In the genomic region with DNA sequence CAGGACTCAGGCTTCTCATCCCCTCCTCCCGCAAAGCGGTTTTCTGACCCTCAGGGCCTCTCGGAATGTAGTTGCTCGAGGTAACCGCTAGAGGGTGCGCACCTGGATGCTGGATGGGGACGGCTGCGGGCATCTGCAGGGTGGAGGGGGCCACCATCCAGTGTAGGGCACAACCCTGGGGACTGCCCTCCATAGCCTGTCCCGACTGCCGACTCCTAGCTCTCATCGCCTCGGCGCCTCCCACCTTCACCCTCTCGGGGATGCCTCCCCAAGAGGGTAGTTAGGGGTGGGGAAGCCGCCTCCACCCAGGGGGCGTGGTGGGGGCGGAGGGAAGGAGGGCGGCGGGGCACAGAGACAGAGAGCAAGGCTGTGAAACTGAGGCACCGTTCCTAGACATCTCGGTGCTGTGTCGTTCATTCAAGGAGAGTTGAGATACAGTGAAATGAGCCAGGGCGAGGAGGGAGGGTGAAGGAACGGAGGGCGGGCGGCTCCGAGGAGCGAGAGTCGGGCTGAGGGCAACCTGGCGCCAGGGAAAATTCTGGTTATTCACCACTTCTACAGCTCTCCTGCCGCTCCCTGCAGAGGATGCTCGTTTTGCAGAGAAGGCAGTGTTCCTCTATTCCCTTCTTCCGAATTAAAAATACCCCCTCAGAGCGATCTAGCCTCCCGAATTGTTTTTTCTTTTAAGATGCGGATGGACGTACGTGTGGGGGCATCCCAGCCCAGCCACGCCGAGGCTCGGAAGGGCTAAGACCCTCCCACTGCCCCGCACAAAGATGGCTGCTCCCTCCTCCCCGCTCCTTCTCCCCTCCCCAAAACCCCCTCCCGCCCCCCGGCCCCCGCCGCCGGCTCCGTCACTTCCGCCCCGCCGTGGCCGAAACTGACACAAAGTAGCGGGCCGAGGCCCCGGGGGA, we compare ENCODE assay signal across 8 cellular contexts. TPM values are rescaled to one million over a fixed set of nuclear protein-coding genes. Genes with fewer than 3 reads are reported as not detected.
DNase-seq lines count a peak whose midpoint lies in the region; ATAC-seq and TF ChIP-seq lines count a peak whose summit lies in the region.

A gene with protein sequence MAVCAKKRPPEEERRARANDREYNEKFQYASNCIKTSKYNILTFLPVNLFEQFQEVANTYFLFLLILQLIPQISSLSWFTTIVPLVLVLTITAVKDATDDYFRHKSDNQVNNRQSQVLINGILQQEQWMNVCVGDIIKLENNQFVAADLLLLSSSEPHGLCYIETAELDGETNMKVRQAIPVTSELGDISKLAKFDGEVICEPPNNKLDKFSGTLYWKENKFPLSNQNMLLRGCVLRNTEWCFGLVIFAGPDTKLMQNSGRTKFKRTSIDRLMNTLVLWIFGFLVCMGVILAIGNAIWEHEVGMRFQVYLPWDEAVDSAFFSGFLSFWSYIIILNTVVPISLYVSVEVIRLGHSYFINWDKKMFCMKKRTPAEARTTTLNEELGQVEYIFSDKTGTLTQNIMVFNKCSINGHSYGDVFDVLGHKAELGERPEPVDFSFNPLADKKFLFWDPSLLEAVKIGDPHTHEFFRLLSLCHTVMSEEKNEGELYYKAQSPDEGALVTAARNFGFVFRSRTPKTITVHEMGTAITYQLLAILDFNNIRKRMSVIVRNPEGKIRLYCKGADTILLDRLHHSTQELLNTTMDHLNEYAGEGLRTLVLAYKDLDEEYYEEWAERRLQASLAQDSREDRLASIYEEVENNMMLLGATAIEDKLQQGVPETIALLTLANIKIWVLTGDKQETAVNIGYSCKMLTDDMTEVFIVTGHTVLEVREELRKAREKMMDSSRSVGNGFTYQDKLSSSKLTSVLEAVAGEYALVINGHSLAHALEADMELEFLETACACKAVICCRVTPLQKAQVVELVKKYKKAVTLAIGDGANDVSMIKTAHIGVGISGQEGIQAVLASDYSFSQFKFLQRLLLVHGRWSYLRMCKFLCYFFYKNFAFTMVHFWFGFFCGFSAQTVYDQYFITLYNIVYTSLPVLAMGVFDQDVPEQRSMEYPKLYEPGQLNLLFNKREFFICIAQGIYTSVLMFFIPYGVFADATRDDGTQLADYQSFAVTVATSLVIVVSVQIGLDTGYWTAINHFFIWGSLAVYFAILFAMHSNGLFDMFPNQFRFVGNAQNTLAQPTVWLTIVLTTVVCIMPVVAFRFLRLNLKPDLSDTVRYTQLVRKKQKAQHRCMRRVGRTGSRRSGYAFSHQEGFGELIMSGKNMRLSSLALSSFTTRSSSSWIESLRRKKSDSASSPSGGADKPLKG (plus strand): TSS at position 857 of the 914 bp plus-strand sequence. CDS start 2,617 bp downstream, outside the sequence.

- TF ChIP-seq CTCF in AG09309 (IDR thresholded peaks at IDR 0.05; ENCODE audit: control insufficient read depth, insufficient read depth, low read depth, low read length, missing control alignments) (peak; percentile 94), gastroesophageal sphincter (IDR thresholded peaks at IDR 0.05) (peak; percentile 89 to 96 (median 94)), neutrophil (IDR thresholded peaks at IDR 0.05) (peak; percentile 90)

- H3K36me3 ChIP-seq in MG63 (peaks cover 22% of the 10 kb centered on the region), SK-N-MC (ENCODE audit: insufficient read depth, low read length) (no peaks in the 10 kb centered on the region), gastroesophageal sphincter (no peaks in the 10 kb centered on the region), neutrophil (no peaks in the 10 kb centered on the region)

- peak; percentile 45 for ATAC-seq in GM19395 (IDR thresholded peaks at IDR 0.05; ENCODE audit: unreplicated experiment)
- peak; percentile 26 for ATAC-seq in gastroesophageal sphincter

- no peaks in the 10 kb centered on the region for H3K9me3 ChIP-seq in MG63
- no peaks in the 10 kb centered on the region for H3K9me3 ChIP-seq in SK-N-MC (ENCODE audit: low read depth, low read length)
- no peaks in the 10 kb centered on the region for H3K9me3 ChIP-seq in gastroesophageal sphincter
- no peaks in the 10 kb centered on the region for H3K9me3 ChIP-seq in neutrophil

- DNase-seq in AG09309 (ENCODE audit: low read depth) = no peak
- DNase-seq in MG63 = peak; percentile 85
- no peak for DNase-seq in SK-N-MC (ENCODE audit: low read depth, low spot score)
- peak; percentile 84 for DNase-seq in activated naive CD4-positive, alpha-beta T cell treated with Interleukin-2 at 50 U/mL for 16 hours
- peak in 45 of 49 donors; percentile 14 to 83 (median 55) for DNase-seq in substantia nigra (lab: John Stamatoyannopoulos, UW)

- H3K27ac ChIP-seq in SK-N-MC = no peak within 1 kb of the TSS
- peak within 1 kb of the TSS; percentile 93 to 100 (median 98) for H3K27ac ChIP-seq in gastroesophageal sphincter
- H3K27ac ChIP-seq in neutrophil = peak within 1 kb of the TSS; percentile 18
- H3K27ac ChIP-seq in substantia nigra (ENCODE audit: low read depth, low read length, poor library complexity, severe bottlenecking) = peak within 1 kb of the TSS; percentile 76

- WGBS in gastroesophageal sphincter (ENCODE audit: low coverage in 1 of 2), 2 donors = 0 to 1% methylated on average over 4 to 24 of the region's 56 CpGs

- H3K4me3 ChIP-seq in AG09309 (ENCODE audit: control insufficient read depth, low read depth, low read length) (peak within 1 kb of the TSS; percentile 96), MG63 (peak within 1 kb of the TSS; percentile 96), SK-N-MC (peak within 1 kb of the TSS; percentile 98), gastroesophageal sphincter (peak within 1 kb of the TSS; percentile 95 to 99), neutrophil (ENCODE audit: low read depth in 1 of 2, low read length in 1 of 2) (peak within 1 kb of the TSS; percentile 81 to 82)

- H3K27me3 ChIP-seq in MG63 (no peaks in the 10 kb centered on the region), gastroesophageal sphincter (no peaks in the 10 kb centered on the region), neutrophil (peaks cover 98% of the 10 kb centered on the region)

- H3K4me1 ChIP-seq in gastroesophageal sphincter (peaks cover 6 to 50% (median 29%) of the 10 kb centered on the region in 3 donors), neutrophil (ENCODE audit: control insufficient read depth in 1 of 2, insufficient read depth in 1 of 2, low read depth in 1 of 2, low read length in 1 of 2) (peaks cover 33 to 53% of the 10 kb centered on the region in 2 experiments)

- TF ChIP-seq POLR2A in gastroesophageal sphincter (IDR thresholded peaks at IDR 0.05) = no peak

- peak within 1 kb of the TSS; percentile 80 for H3K9ac ChIP-seq in SK-N-MC (ENCODE audit: insufficient read length)

- no peak for TF ChIP-seq EP300 in gastroesophageal sphincter (IDR thresholded peaks at IDR 0.05)

RNA-seq across cellular contexts. Expression of the gene that starts here (rescaled TPM):
- 58.1 and 74.8 TPM in 2 replicates for total RNA-seq in MG63 (2014; rRNA removed; shearing (Covaris generic); ENCODE audit: low replicate concordance)
- 100 to 1,000 TPM; 107 to 175 (median 131) TPM for total RNA-seq in gastroesophageal sphincter

Comparison
In these comparisons a context has a peak if more than half of its experiments do, and no peak if none do; other contexts are left out.
1. DNase-seq: peak in MG63 (single experiment), activated naive CD4-positive, alpha-beta T cell treated with Interleukin-2 at 50 U/mL for 16 hours (single experiment) and substantia nigra (45 of 49); none in AG09309 (single experiment) and SK-N-MC (single experiment).
2. Peak in every context shown above with its lines, with median percentiles within 50 percentile points of each other: H3K4me3 ChIP-seq and CTCF ChIP-seq.